ENCODE assay signal across 8 cellular contexts in the genomic region with DNA sequence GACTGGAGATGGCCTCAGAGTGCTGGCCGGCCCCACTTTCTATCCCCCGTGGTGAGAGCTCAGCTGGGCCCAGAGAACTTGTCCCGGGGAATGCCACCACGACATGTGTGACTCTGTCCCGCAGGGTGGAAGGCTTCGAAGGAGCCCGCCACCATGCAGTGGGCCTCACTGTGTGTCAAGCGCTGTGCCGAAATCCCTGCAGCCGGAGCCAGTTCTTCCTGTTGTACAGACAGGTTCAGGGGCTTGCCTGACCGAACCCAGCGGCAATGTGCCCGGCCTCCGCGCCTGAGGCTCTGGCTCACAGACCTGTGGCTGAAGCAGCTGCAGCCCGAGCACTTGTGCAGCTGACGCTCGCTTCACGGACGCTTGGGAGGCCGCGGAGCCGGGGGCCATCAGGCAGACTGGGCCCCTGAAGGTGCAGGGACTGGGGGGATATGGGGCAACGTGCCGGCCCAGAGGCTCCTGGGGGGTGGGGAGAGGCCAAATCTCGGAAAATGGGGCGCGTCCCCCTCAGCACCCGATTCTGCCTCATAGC. TPM values are rescaled to one million over a fixed set of nuclear protein-coding genes. Genes with fewer than 3 reads are reported as not detected.
A peak's percentile ranks its signal among the peaks of the same experiment; 100 is the strongest.
DNase-seq lines count a peak whose midpoint lies in the region; ATAC-seq and TF ChIP-seq lines count a peak whose summit lies in the region.

No MANE protein-coding gene starts in this region.

- peak; percentile 13 to 54 (median 30) for ATAC-seq in right lobe of liver
- ATAC-seq in HG03521 (IDR thresholded peaks at IDR 0.05; ENCODE audit: unreplicated experiment): no peak

- peak; percentile 18 for DNase-seq in stimulated activated CD4-positive, alpha-beta T cell treated with anti-CD3 and anti-CD28 coated beads, Interleukin-12 subunit alpha, Interleukin-12 subunit beta, amount 100 ng/mL, for 4 hours
- no peak for DNase-seq in stimulated activated CD4-positive, alpha-beta T cell treated with anti-CD3 and anti-CD28 coated beads, Interleukin-2, amount 100 ng/mL, for 48 hours
- DNase-seq in SK-N-MC (ENCODE audit: low read depth, low spot score) (no peak), colonic mucosa (peak; percentile 34), right lobe of liver (peak in 2 of 3 donors; percentile 54 to 70), GOT3 (lab: John Stamatoyannopoulos, UW) (no peak)

- peak overlapping the region; percentile 78 for H3K9ac ChIP-seq in SK-N-MC (ENCODE audit: insufficient read length)
- peak overlapping the region; percentile 70 to 71 for H3K9ac ChIP-seq in colonic mucosa (ENCODE audit: low read depth in 2 of 2, low read length in 2 of 2)
- peak overlapping the region; percentile 63 to 93 (median 73) for H3K9ac ChIP-seq in subcutaneous abdominal adipose tissue (ENCODE audit: low read length in 5 of 5)

- H3K4me1 ChIP-seq in colonic mucosa (peaks cover 7% of the 10 kb centered on the region), right lobe of liver (peaks cover 0 to 11% (median 0%) of the 10 kb centered on the region in 4 donors), subcutaneous abdominal adipose tissue (ENCODE audit: control insufficient read depth in 5 of 5, insufficient read depth in 5 of 5, low read length in 5 of 5) (peaks cover 11 to 53% (median 34%) of the 10 kb centered on the region in 5 donors)

- H3K27me3 ChIP-seq in colonic mucosa (no peaks in the 10 kb centered on the region), right lobe of liver (no peaks in the 10 kb centered on the region), subcutaneous abdominal adipose tissue (ENCODE audit: control insufficient read depth in 5 of 5, insufficient read depth in 4 of 5, low read length in 5 of 5) (no peaks in the 10 kb centered on the region)

- H3K4me3 ChIP-seq in SK-N-MC: peak overlapping the region; percentile 86
- H3K4me3 ChIP-seq in colonic mucosa: peak overlapping the region; percentile 61
- peak overlapping the region; percentile 50 to 60 (median 59) for H3K4me3 ChIP-seq in right lobe of liver
- H3K4me3 ChIP-seq in subcutaneous abdominal adipose tissue (ENCODE audit: low read depth in 1 of 5, low read length in 5 of 5): peak overlapping the region; percentile 51 to 84 (median 73)

- 0% methylated on average over 3 of the region's 29 CpGs for WGBS in right lobe of liver (ENCODE audit: insufficient coverage, low coverage, low lambda C conversion rate, missing lambda C conversion rate)

- no peak for TF ChIP-seq CTCF in colonic mucosa (IDR thresholded peaks at IDR 0.05)
- no peak for TF ChIP-seq CTCF in right lobe of liver (IDR thresholded peaks at IDR 0.05)

- TF ChIP-seq POLR2A in right lobe of liver (IDR thresholded peaks at IDR 0.05): no peak

- H3K9me3 ChIP-seq in SK-N-MC (ENCODE audit: low read depth, low read length) (no peaks in the 10 kb centered on the region), colonic mucosa (no peaks in the 10 kb centered on the region), right lobe of liver (no peaks in the 10 kb centered on the region), subcutaneous abdominal adipose tissue (ENCODE audit: control insufficient read depth in 5 of 5, low read length in 5 of 5) (no peaks in the 10 kb centered on the region)

- H3K27ac ChIP-seq in SK-N-MC (no peak overlapping the region), colonic mucosa (no peak overlapping the region), right lobe of liver (peak overlapping the region; percentile 15 to 65 (median 29)), subcutaneous abdominal adipose tissue (ENCODE audit: low read depth, low read length) (peak overlapping the region; percentile 74)

- H3K36me3 ChIP-seq in SK-N-MC (ENCODE audit: insufficient read depth, low read length) (no peaks in the 10 kb centered on the region), colonic mucosa (no peaks in the 10 kb centered on the region), right lobe of liver (no peaks in the 10 kb centered on the region), subcutaneous abdominal adipose tissue (ENCODE audit: control insufficient read depth in 5 of 5, insufficient read depth in 5 of 5, low read length in 5 of 5) (no peaks in the 10 kb centered on the region)

- intact Hi-C loops in colonic mucosa (cut with DNase I) (loop anchor here (5.0 kb wide), 1 partner anchor 240 kb away; no protein-coding TSS in a partner anchor), right lobe of liver (cut with DNase I) (no loop called here)

RNA-seq across cellular contexts. Expression of a gene that starts 0.7 kb away (rescaled TPM):
- total RNA-seq in colonic mucosa (10 to 100 TPM in 1 of 2 donors, 1 to 10 TPM in 1; 9.5 to 15.3 TPM), right lobe of liver (10 to 100 TPM in 4 of 6 experiments, 1 to 10 TPM in 2; 5.0 to 19.4 (median 12.8) TPM)

RNA-seq across cellular contexts. Expression of a gene that starts 30.6 kb away (rescaled TPM):
- total RNA-seq in colonic mucosa (10 to 100 TPM; 20.1 to 37.4 TPM), right lobe of liver (10 to 100 TPM; 13.5 to 20.4 (median 15.6) TPM)

Comparison
In these comparisons a context has a peak if more than half of its experiments do, and no peak if none do; other contexts are left out.
1. DNase-seq: peak in stimulated activated CD4-positive, alpha-beta T cell treated with anti-CD3 and anti-CD28 coated beads, Interleukin-12 subunit alpha, Interleukin-12 subunit beta, amount 100 ng/mL, for 4 hours (single experiment), colonic mucosa (single experiment) and right lobe of liver (2 of 3); none in stimulated activated CD4-positive, alpha-beta T cell treated with anti-CD3 and anti-CD28 coated beads, Interleukin-2, amount 100 ng/mL, for 48 hours (0 of 2), SK-N-MC (single experiment) and GOT3 (single experiment).
2. H3K27ac ChIP-seq: peak in right lobe of liver (3 of 3) and subcutaneous abdominal adipose tissue (single experiment); none in SK-N-MC (single experiment) and colonic mucosa (single experiment).
3. Peak in every context shown above with its lines, with median percentiles within 50 percentile points of each other: H3K4me3 ChIP-seq and H3K9ac ChIP-seq.